8 cellular contexts compared by ENCODE assay signal in genomic region chr9:19085295-19085694, GRCh38. TPM values are rescaled to one million over a fixed set of nuclear protein-coding genes. Genes with fewer than 3 reads are reported as not detected.
A peak's percentile ranks its signal among the peaks of the same experiment; 100 is the strongest.
DNase-seq lines count a peak whose midpoint lies in the region; ATAC-seq and TF ChIP-seq lines count a peak whose summit lies in the region.

No MANE protein-coding gene starts in this region.

- RAD21 ChIA-PET in HCT116 (lab: Charles Lee; ENCODE audit: low non-redundant PET in 1 of 2, low total read pairs in 2 of 2, uncharacterized antibody in 2 of 2, unreplicated experiment in 2 of 2), result interaction anchor here (1.1 to 1.8 kb wide), 2 partner anchors 89 to 372 kb away, joined by 4 to 6 read pairs; no protein-coding TSS in a partner anchor

- DNase-seq in DND-41 (no peak), HCT116 (ENCODE audit: low read depth, low spot score) (peak; percentile 22), kidney epithelial cell (ENCODE audit: low read depth) (no peak), UCSD-AML1 (lab: John Stamatoyannopoulos, UW; ENCODE audit: unreplicated experiment) (no peak)
- DNase-seq in T-helper 2 cell treated with Interferon-gamma antibody and Interleukin-4, amounts not matched to agents 5 μg/mL and 100 μg/mL, for 36 hours (ENCODE audit: low spot score), result no peak
- no peak for DNase-seq in activated CD4-positive, alpha-beta memory T cell treated with anti-CD3 and anti-CD28 coated beads for 36 hours
- DNase-seq in activated naive CD4-positive, alpha-beta T cell (lab: John Stamatoyannopoulos, UW), result no peak

- POLR2A ChIA-PET in HCT116 (lab: Charles Lee), result no interaction called here
- POLR2A ChIA-PET in activated CD4-positive, alpha-beta memory T cell treated with anti-CD3 and anti-CD28 coated beads for 36 hours (lab: Charles Lee), result no interaction called here

- H3K79me2 ChIP-seq in DND-41 (ENCODE audit: insufficient read depth, low read length) (peaks cover 6% of the 10 kb centered on the region; the same call in 1 of the 2 replicates), HCT116 (ENCODE audit: insufficient read depth, low read length) (peaks cover 47% of the 10 kb centered on the region)

- H3K9me2 ChIP-seq in HCT116 (ENCODE audit: insufficient read depth), result no peaks in the 10 kb centered on the region

- H3K4me2 ChIP-seq in DND-41 (ENCODE audit: insufficient read depth, low read length) (no peak overlapping the region), HCT116 (ENCODE audit: low read length) (no peak overlapping the region)

- TF ChIP-seq CTCF in DND-41 (IDR thresholded peaks at IDR 0.05; ENCODE audit: borderline replicate concordance, extremely low read depth, low read length, poor library complexity, severe bottlenecking) (peak; percentile 38), HCT116 (IDR thresholded peaks at IDR 0.05 in 2 of 3, conservative IDR thresholded peaks at IDR 0.05 in 1 of 3; ENCODE audit: borderline replicate concordance in 1 of 3, insufficient read depth in 1 of 3, low read depth in 2 of 3, low read length in 2 of 3) (peak; percentile 34 to 66 (median 43); a peak in 4 of 6 replicates), kidney epithelial cell (IDR thresholded peaks at IDR 0.05; ENCODE audit: insufficient read depth, low read length, poor library complexity, severe bottlenecking) (peak; percentile 29)

- peaks cover 4% of the 10 kb centered on the region for H3K4me1 Mint-ChIP-seq in T-helper 2 cell treated with Interferon-gamma antibody and Interleukin-4, amounts not matched to agents 5 μg/mL and 100 μg/mL, for 36 hours (ENCODE audit: low read depth)
- no peaks in the 10 kb centered on the region for H3K4me1 Mint-ChIP-seq in activated CD4-positive, alpha-beta memory T cell treated with anti-CD3 and anti-CD28 coated beads for 36 hours (ENCODE audit: low read depth)

- intact Hi-C loops in HCT116 (cut with micrococcal nuclease), result loop anchor here (1.0 to 2.0 kb wide), 2 partner anchors 90 to 372 kb away; no protein-coding TSS in a partner anchor
- intact Hi-C loops in activated CD4-positive, alpha-beta memory T cell treated with anti-CD3 and anti-CD28 coated beads for 36 hours (cut with micrococcal nuclease), result loop anchor here (1.0 to 5.0 kb wide), 4 partner anchors 18 to 372 kb away; partner anchors contain the start of gene HAUS6

- no peaks in the 10 kb centered on the region for H3K27me3 ChIP-seq in DND-41 (ENCODE audit: insufficient read depth, low read length, poor library complexity)
- no peaks in the 10 kb centered on the region for H3K27me3 ChIP-seq in HCT116 (ENCODE audit: insufficient read depth, low read length)
- no peaks in the 10 kb centered on the region for H3K27me3 ChIP-seq in kidney epithelial cell (ENCODE audit: control insufficient read depth, insufficient read depth, low read length)

- H3K4me1 ChIP-seq in DND-41 (ENCODE audit: insufficient read depth, low read length) (no peaks in the 10 kb centered on the region), HCT116 (ENCODE audit: control insufficient read depth in 1 of 2, insufficient read depth in 2 of 2, low read length in 2 of 2) (no peaks in the 10 kb centered on the region)

- BruUV-seq in HCT116 (replicated peaks; lab: Mats Ljungman, UMichigan), result no TSS peak

- H4K20me1 ChIP-seq in DND-41 (ENCODE audit: insufficient read depth, low read length), result no peaks in the 10 kb centered on the region
- H4K20me1 ChIP-seq in HCT116 (ENCODE audit: insufficient read depth), result peaks cover 3% of the 10 kb centered on the region; the same call in 1 of the 2 replicates

- no peak overlapping the region for H2AFZ ChIP-seq in DND-41 (ENCODE audit: low read depth, low read length)
- H2AFZ ChIP-seq in HCT116 (ENCODE audit: low read depth, low read length, poor library complexity, severe bottlenecking), result no peak overlapping the region

- peak; percentile 55 for TF ChIP-seq RAD21 in HCT116 (IDR thresholded peaks at IDR 0.05; ENCODE audit: low read depth)

- no peak overlapping the region for H3K4me3 Mint-ChIP-seq in T-helper 2 cell treated with Interferon-gamma antibody and Interleukin-4, amounts not matched to agents 5 μg/mL and 100 μg/mL, for 36 hours
- H3K4me3 Mint-ChIP-seq in activated CD4-positive, alpha-beta memory T cell treated with anti-CD3 and anti-CD28 coated beads for 36 hours, result no peak overlapping the region

- H3K9ac ChIP-seq in DND-41 (ENCODE audit: low read depth, low read length) (no peak overlapping the region), HCT116 (ENCODE audit: low read length) (no peak overlapping the region)

- H3K4me3 ChIP-seq in DND-41 (ENCODE audit: low read depth in 1 of 2, low read length in 2 of 2), result no peak overlapping the region
- H3K4me3 ChIP-seq in HCT116 (replicated peaks in 1 of 2; ENCODE audit: low read depth in 1 of 2, low read length in 2 of 2), result no peak overlapping the region
- no peak overlapping the region for H3K4me3 ChIP-seq in kidney epithelial cell (ENCODE audit: low read depth, low read length)

- no peak overlapping the region for H3K27ac ChIP-seq in DND-41 (ENCODE audit: low read length)
- no peak overlapping the region for H3K27ac ChIP-seq in HCT116 (ENCODE audit: low read depth, low read length)

- CTCF ChIA-PET in HCT116 (lab: Charles Lee), result interaction anchor here (0.6 to 1.6 kb wide), 7 partner anchors 11 to 372 kb away, joined by 3 to 10 read pairs (median 4); no protein-coding TSS in a partner anchor
- CTCF ChIA-PET in activated CD4-positive, alpha-beta memory T cell treated with anti-CD3 and anti-CD28 coated beads for 36 hours (lab: Charles Lee), result interaction anchor here (0.6 to 6.2 kb wide), 16 partner anchors 9 to 371 kb away, joined by 3 to 67 read pairs (median 4); partner anchors contain the start of gene RRAGA

- peak overlapping the region; percentile 12 for H3K27ac Mint-ChIP-seq in T-helper 2 cell treated with Interferon-gamma antibody and Interleukin-4, amounts not matched to agents 5 μg/mL and 100 μg/mL, for 36 hours
- H3K27ac Mint-ChIP-seq in activated CD4-positive, alpha-beta memory T cell treated with anti-CD3 and anti-CD28 coated beads for 36 hours, result no peak overlapping the region

- no peaks in the 10 kb centered on the region for H3K27me3 Mint-ChIP-seq in T-helper 2 cell treated with Interferon-gamma antibody and Interleukin-4, amounts not matched to agents 5 μg/mL and 100 μg/mL, for 36 hours (ENCODE audit: low read depth)
- no peaks in the 10 kb centered on the region for H3K27me3 Mint-ChIP-seq in activated CD4-positive, alpha-beta memory T cell treated with anti-CD3 and anti-CD28 coated beads for 36 hours

- ATAC-seq in DND-41 (ENCODE audit: insufficient read depth, low read depth) (0 out of 3 replicates have a peak, but pooled peaks have one; percentile 45), HCT116 (peak; percentile 79), GM19328 (IDR thresholded peaks at IDR 0.05; ENCODE audit: unreplicated experiment) (no peak)

- no peaks in the 10 kb centered on the region for H3K9me3 ChIP-seq in DND-41 (ENCODE audit: insufficient read depth, low read length, severe bottlenecking)
- no peaks in the 10 kb centered on the region for H3K9me3 ChIP-seq in HCT116 (ENCODE audit: control insufficient read depth in 1 of 2, insufficient read depth in 1 of 2, low read depth in 1 of 2, low read length in 2 of 2)

- no peaks in the 10 kb centered on the region for H3K9me3 Mint-ChIP-seq in T-helper 2 cell treated with Interferon-gamma antibody and Interleukin-4, amounts not matched to agents 5 μg/mL and 100 μg/mL, for 36 hours
- no peaks in the 10 kb centered on the region for H3K9me3 Mint-ChIP-seq in activated CD4-positive, alpha-beta memory T cell treated with anti-CD3 and anti-CD28 coated beads for 36 hours

- peaks cover 34% of the 10 kb centered on the region for H3K36me3 Mint-ChIP-seq in T-helper 2 cell treated with Interferon-gamma antibody and Interleukin-4, amounts not matched to agents 5 μg/mL and 100 μg/mL, for 36 hours (ENCODE audit: low read depth)
- peaks cover 27% of the 10 kb centered on the region for H3K36me3 Mint-ChIP-seq in activated CD4-positive, alpha-beta memory T cell treated with anti-CD3 and anti-CD28 coated beads for 36 hours

- peaks cover 72% of the 10 kb centered on the region for H3K36me3 ChIP-seq in DND-41 (ENCODE audit: insufficient read depth, low read length)
- H3K36me3 ChIP-seq in HCT116 (ENCODE audit: control insufficient read depth in 1 of 2, insufficient read depth in 2 of 2, low read length in 2 of 2), result peaks cover 41 to 56% of the 10 kb centered on the region in 2 experiments
- H3K36me3 ChIP-seq in kidney epithelial cell (ENCODE audit: control insufficient read depth, insufficient read depth, low read length), result no peaks in the 10 kb centered on the region

- TF ChIP-seq POLR2A in HCT116 (IDR thresholded peaks at IDR 0.05; ENCODE audit: borderline replicate concordance, extremely low read depth, insufficient read depth, insufficient read length), result no peak

TF ChIP-seq in HCT116, 20 proteins besides CTCF, POLR2A, EP300 and RAD21 (continues in another document):
- no peak for TF ChIP-seq YY1 (IDR thresholded peaks at IDR 0.05; ENCODE audit: extremely low read depth, insufficient replicate concordance, low read depth, low read length)

RNA-seq across cellular contexts. Expression of gene HAUS6, which starts 17.4 kb away (rescaled TPM):
- total RNA-seq in HCT116 (2021; ENCODE audit: unreplicated experiment) (28.8 TPM), kidney epithelial cell (15.5 and 18.0 TPM in 2 replicates)
- 4.5 and 7.1 TPM in 2 replicates for polyA plus RNA-seq in HCT116 (2012)
- 10 to 100 TPM; 28.7 to 29.8 TPM for total RNA-seq in activated CD4-positive, alpha-beta memory T cell treated with anti-CD3 and anti-CD28 coated beads for 36 hours

RNA-seq across cellular contexts. Expression of gene RRAGA, which starts 36.1 kb away (rescaled TPM):
- total RNA-seq in HCT116 (2021; ENCODE audit: unreplicated experiment) (47.3 TPM), kidney epithelial cell (54.6 and 61.4 TPM in 2 replicates)
- 40.0 and 47.8 TPM in 2 replicates for polyA plus RNA-seq in HCT116 (2012)
- total RNA-seq in activated CD4-positive, alpha-beta memory T cell treated with anti-CD3 and anti-CD28 coated beads for 36 hours, result 10 to 100 TPM; 43.8 to 45.5 TPM

RNA-seq across cellular contexts. Expression of gene PLIN2, which starts 42.0 kb away (rescaled TPM):
- total RNA-seq in HCT116 (2021; ENCODE audit: unreplicated experiment) (18.4 TPM), kidney epithelial cell (70.4 and 83.6 TPM in 2 replicates)
- polyA plus RNA-seq in HCT116 (2012), result 28.6 and 30.7 TPM in 2 replicates
- total RNA-seq in activated CD4-positive, alpha-beta memory T cell treated with anti-CD3 and anti-CD28 coated beads for 36 hours, result 10 to 100 TPM; 52.9 to 54.2 TPM

RNA-seq across cellular contexts. Expression of gene SAXO1, which starts 52.3 kb away (rescaled TPM):
- total RNA-seq in HCT116 (2021; ENCODE audit: unreplicated experiment), result not detected
- not detected in 2 replicates for polyA plus RNA-seq in HCT116 (2012)
- under 0.01 TPM in 1 of 2 replicates, not detected in the other for total RNA-seq in kidney epithelial cell
- total RNA-seq in activated CD4-positive, alpha-beta memory T cell treated with anti-CD3 and anti-CD28 coated beads for 36 hours, result under 1 TPM in 1 of 2 experiments, not detected in 1; 0.31 TPM
